27 cellular contexts compared by ENCODE assay signal in genomic region chr15:28012231-28012630, GRCh38.
"Had no signal": no experiment of that assay in that cellular context is flagged by ENCODE, and none has a peak within 500 bp of the region (broad histone marks: within the 10 kb centered on the region; RNA-seq: fewer than 3 reads in every experiment).

No MANE protein-coding gene starts in this region.

- H3K36me3 Mint-ChIP-seq: naive B cell; naive thymus-derived CD8-positive, alpha-beta T cell; natural killer cell treated with Interleukin-12 subunit alpha and Interleukin-12 subunit beta and Interleukin-15 and Interleukin-18, amount 100 ng/mL, for 72 hours; stimulated activated effector memory CD8-positive, alpha-beta T cell treated with anti-CD3 and anti-CD28 coated beads, Interleukin-12 subunit alpha, Interleukin-12 subunit beta, amount 100 ng/mL, for 72 hours; stimulated activated naive B cell treated with anti-CD40 and anti-IgM and Interleukin-4, amounts not matched to agents 10 μg/mL and 1 μg/mL and 100 μg/mL, for 72 hours; type B pancreatic cell had no signal

- H3K27ac Mint-ChIP-seq: naive thymus-derived CD8-positive, alpha-beta T cell; natural killer cell treated with Interleukin-12 subunit alpha and Interleukin-12 subunit beta and Interleukin-15 and Interleukin-18, amount 100 ng/mL, for 72 hours; nephron progenitor cell; progenitor cell of endocrine pancreas; stimulated activated effector memory CD8-positive, alpha-beta T cell treated with anti-CD3 and anti-CD28 coated beads, Interleukin-12 subunit alpha, Interleukin-12 subunit beta, amount 100 ng/mL, for 72 hours; stimulated activated naive B cell treated with anti-CD40 and anti-IgM and Interleukin-4, amounts not matched to agents 10 μg/mL and 1 μg/mL and 100 μg/mL, for 72 hours; stimulated activated naive CD8-positive, alpha-beta T cell treated with anti-CD3 and anti-CD28 coated beads, Interleukin-15, Interleukin-2, amounts not matched to agents 100 ng/mL and 50 ng/mL, for 24 hours; type B pancreatic cell had no signal

- H3K4me3 Mint-ChIP-seq: naive B cell; naive thymus-derived CD8-positive, alpha-beta T cell; natural killer cell treated with Interleukin-12 subunit alpha and Interleukin-12 subunit beta and Interleukin-15 and Interleukin-18, amount 100 ng/mL, for 72 hours; nephron progenitor cell; neural crest cell; stimulated activated effector memory CD8-positive, alpha-beta T cell treated with anti-CD3 and anti-CD28 coated beads, Interleukin-12 subunit alpha, Interleukin-12 subunit beta, amount 100 ng/mL, for 72 hours; stimulated activated naive B cell treated with anti-CD40 and anti-IgM and Interleukin-4, amounts not matched to agents 10 μg/mL and 1 μg/mL and 100 μg/mL, for 72 hours; stimulated activated naive CD8-positive, alpha-beta T cell treated with anti-CD3 and anti-CD28 coated beads, Interleukin-15, Interleukin-2, amounts not matched to agents 100 ng/mL and 50 ng/mL, for 24 hours; type B pancreatic cell had no signal

- ATAC-seq: naive thymus-derived CD8-positive, alpha-beta T cell; natural killer cell treated with Interleukin-12 subunit alpha and Interleukin-12 subunit beta and Interleukin-15 and Interleukin-18, amount 100 ng/mL, for 72 hours; psoas muscle; right cardiac atrium; right lobe of liver; stimulated activated effector memory CD8-positive, alpha-beta T cell treated with anti-CD3 and anti-CD28 coated beads, Interleukin-12 subunit alpha, Interleukin-12 subunit beta, amount 100 ng/mL, for 72 hours; stimulated activated naive B cell treated with anti-CD40 and anti-IgM and Interleukin-4, amounts not matched to agents 10 μg/mL and 1 μg/mL and 100 μg/mL, for 72 hours; upper lobe of right lung had no signal

- H3K27me3 Mint-ChIP-seq: naive B cell; natural killer cell treated with Interleukin-12 subunit alpha and Interleukin-12 subunit beta and Interleukin-15 and Interleukin-18, amount 100 ng/mL, for 72 hours; progenitor cell of endocrine pancreas; stimulated activated naive B cell treated with anti-CD40 and anti-IgM and Interleukin-4, amounts not matched to agents 10 μg/mL and 1 μg/mL and 100 μg/mL, for 72 hours; stimulated activated naive CD8-positive, alpha-beta T cell treated with anti-CD3 and anti-CD28 coated beads, Interleukin-15, Interleukin-2, amounts not matched to agents 100 ng/mL and 50 ng/mL, for 24 hours; type B pancreatic cell had no signal

- H3K9me3 Mint-ChIP-seq: natural killer cell treated with Interleukin-12 subunit alpha and Interleukin-12 subunit beta and Interleukin-15 and Interleukin-18, amount 100 ng/mL, for 72 hours; stimulated activated naive CD8-positive, alpha-beta T cell treated with anti-CD3 and anti-CD28 coated beads, Interleukin-15, Interleukin-2, amounts not matched to agents 100 ng/mL and 50 ng/mL, for 24 hours had no signal

- H3K4me1 Mint-ChIP-seq: naive thymus-derived CD8-positive, alpha-beta T cell; stimulated activated effector memory CD8-positive, alpha-beta T cell treated with anti-CD3 and anti-CD28 coated beads, Interleukin-12 subunit alpha, Interleukin-12 subunit beta, amount 100 ng/mL, for 72 hours had no signal

- DNase-seq: naive B cell; naive thymus-derived CD8-positive, alpha-beta T cell; nephron progenitor cell; nucleus accumbens; ovary; posterior cingulate gyrus; psoas muscle; right cardiac atrium; right lobe of liver; sigmoid colon; small intestine; stimulated activated CD4-positive, alpha-beta T cell treated with anti-CD3 and anti-CD28 coated beads, Interleukin-15, amount 100 ng/mL, for 24 hours; stimulated activated CD4-positive, alpha-beta T cell treated with anti-CD3 and anti-CD28 coated beads, Interleukin-2, amount 100 ng/mL, for 24 hours; stimulated activated CD4-positive, alpha-beta T cell treated with anti-CD3 and anti-CD28 coated beads, Interleukin-2, amount 100 ng/mL, for 48 hours; stimulated activated CD4-positive, alpha-beta T cell treated with anti-CD3 and anti-CD28 coated beads, Interleukin-4, amount 100 ng/mL, for 24 hours; stimulated activated naive B cell treated with anti-CD40 and anti-IgM and Interleukin-4, amounts not matched to agents 10 μg/mL and 1 μg/mL and 100 μg/mL, for 72 hours; stimulated activated naive CD4-positive, alpha-beta T cell treated with Interleukin-2 at 50 U/mL for 16 hours; stomach; thyroid gland; transverse colon; upper lobe of right lung had no signal
